12 cellular contexts compared by ENCODE assay signal in the genomic region with DNA sequence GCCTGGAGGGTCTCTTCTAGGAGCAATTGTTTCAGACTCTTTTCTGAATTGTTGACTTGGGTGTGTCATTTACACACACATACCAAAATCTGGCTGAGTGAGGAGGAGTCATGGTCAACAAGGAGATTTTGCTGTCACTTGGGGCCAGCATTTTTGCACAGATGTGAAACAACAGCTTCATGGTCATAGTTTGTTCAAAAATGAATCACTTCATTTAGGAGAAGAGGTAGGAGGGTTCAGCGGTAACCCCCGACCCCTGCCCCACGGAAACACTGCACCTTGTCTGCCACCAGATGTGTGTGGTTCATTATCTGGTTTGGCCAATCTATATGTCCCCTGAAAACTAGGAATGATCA. TPM values are rescaled to one million over a fixed set of nuclear protein-coding genes. Genes with fewer than 3 reads are reported as not detected.
DNase-seq lines count a peak whose midpoint lies in the region; ATAC-seq and TF ChIP-seq lines count a peak whose summit lies in the region.
"Had no signal": no experiment of that assay in that cellular context is flagged by ENCODE, and none has a peak within 500 bp of the region (broad histone marks: within the 10 kb centered on the region; RNA-seq: fewer than 3 reads in every experiment).

No MANE protein-coding gene starts in this region.

- peaks cover 72% of the 10 kb centered on the region for H3K4me1 Mint-ChIP-seq in activated naive CD8-positive, alpha-beta T cell (ENCODE audit: low read depth)

- H3K27me3 Mint-ChIP-seq in activated naive CD8-positive, alpha-beta T cell: no peaks in the 10 kb centered on the region

- H3K4me3 ChIP-seq in lower lobe of right lung (no peak overlapping the region), upper lobe of right lung (no peak overlapping the region)
- H3K4me3 ChIP-seq: BLaER1, cardiac muscle cell had no signal

- H3K9me3 Mint-ChIP-seq in activated naive CD8-positive, alpha-beta T cell (ENCODE audit: low read depth): no peaks in the 10 kb centered on the region

- peak overlapping the region; percentile 18 for H3K27ac ChIP-seq in lower lobe of right lung
- peak overlapping the region; percentile 56 for H3K27ac ChIP-seq in upper lobe of right lung
- H3K27ac ChIP-seq: BLaER1, cardiac muscle cell had no signal

- no peaks in the 10 kb centered on the region for H3K27me3 ChIP-seq in lower lobe of right lung (ENCODE audit: low read depth)
- no peaks in the 10 kb centered on the region for H3K27me3 ChIP-seq in upper lobe of right lung
- H3K27me3 ChIP-seq: BLaER1, cardiac muscle cell had no signal

- ATAC-seq in lower lobe of right lung (no peak), upper lobe of right lung (no peak), HG03342 (IDR thresholded peaks at IDR 0.05; ENCODE audit: unreplicated experiment) (no peak)

- peak overlapping the region; percentile 92 for H3K27ac Mint-ChIP-seq in activated naive CD8-positive, alpha-beta T cell

- peaks cover 43% of the 10 kb centered on the region for H3K4me1 ChIP-seq in lower lobe of right lung
- peaks cover 22% of the 10 kb centered on the region for H3K4me1 ChIP-seq in upper lobe of right lung

- intact Hi-C loops in lower lobe of right lung (cut with DNase I): no loop called here
- intact Hi-C loops in upper lobe of right lung (cut with DNase I): no loop called here

- DNase-seq in stimulated activated CD4-positive, alpha-beta T cell treated with anti-CD3 and anti-CD28 coated beads, Interleukin-15, amount 100 ng/mL, for 24 hours: peak; percentile 35
- no peak for DNase-seq in stimulated activated CD4-positive, alpha-beta T cell treated with anti-CD3 and anti-CD28 coated beads, Interleukin-4, amount 100 ng/mL, for 4 hours
- DNase-seq in lower lobe of right lung (no peak), upper lobe of right lung (no peak), NCI-H2029 treated with DMSO at 0.1 percent for 48 hours (lab: John Stamatoyannopoulos, UW) (no peak)
- DNase-seq in activated effector memory CD4-positive, alpha-beta T cell treated with Interleukin-2 at 50 U/mL for 16 hours: no peak
- DNase-seq: DND-41, NCI-H748 treated with DMSO at 0.1 percent for 48 hours had no signal

- H3K4me3 Mint-ChIP-seq in activated naive CD8-positive, alpha-beta T cell: peak overlapping the region; percentile 50

- H3K36me3 Mint-ChIP-seq in activated naive CD8-positive, alpha-beta T cell: peaks cover 6% of the 10 kb centered on the region

- no peak for TF ChIP-seq CTCF in lower lobe of right lung (IDR thresholded peaks at IDR 0.05)
- no peak for TF ChIP-seq CTCF in upper lobe of right lung (IDR thresholded peaks at IDR 0.05)

- H3K9me3 ChIP-seq in lower lobe of right lung (no peaks in the 10 kb centered on the region), upper lobe of right lung (no peaks in the 10 kb centered on the region)
- H3K9me3 ChIP-seq: BLaER1 had no signal

- H3K36me3 ChIP-seq in lower lobe of right lung: no peaks in the 10 kb centered on the region
- H3K36me3 ChIP-seq in upper lobe of right lung: no peaks in the 10 kb centered on the region
- H3K36me3 ChIP-seq: BLaER1, cardiac muscle cell had no signal

RNA-seq across cellular contexts. Expression of a gene that starts 42.2 kb away (rescaled TPM):
- total RNA-seq in lower lobe of right lung (137 TPM), upper lobe of right lung (272 TPM)
